ENCODE assay signal across 7 cellular contexts in the genomic region with DNA sequence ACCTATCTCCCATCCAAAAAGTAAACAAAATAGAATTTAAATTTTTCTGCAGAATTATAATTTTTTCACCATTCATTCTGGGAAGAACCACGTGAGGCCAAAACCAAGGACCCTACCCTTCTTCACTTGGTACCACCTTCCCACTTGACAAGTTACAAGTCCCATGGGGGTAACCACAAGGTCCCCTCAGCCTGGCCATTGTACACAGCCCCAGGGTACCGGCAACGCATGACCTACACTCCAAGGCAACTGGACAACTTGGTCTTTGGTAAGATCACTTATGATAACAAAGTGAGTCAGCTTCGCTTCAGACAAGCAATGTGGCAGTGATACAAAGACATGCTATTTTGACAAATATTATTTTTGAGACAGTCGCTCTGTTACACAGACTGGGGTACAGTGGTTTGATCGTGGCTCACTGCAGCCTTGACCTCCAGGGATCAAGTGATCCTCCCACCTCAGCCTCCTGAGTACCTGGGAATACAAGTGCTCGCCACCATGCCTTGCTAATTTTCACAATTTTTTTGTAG.
DNase-seq lines count a peak whose midpoint lies in the region; ATAC-seq and TF ChIP-seq lines count a peak whose summit lies in the region.
"Not testable (repeated sequence)": the region's sequence is repeated elsewhere in the genome, so short reads cannot be mapped to it uniquely, and the experiment has no call there.

No MANE protein-coding gene starts in this region.

- not testable (repeated sequence) for H3K14ac ChIP-seq in trophoblast cell (ENCODE audit: low read length)

- H4K91ac ChIP-seq in trophoblast cell (ENCODE audit: low read depth, low read length), result not testable (repeated sequence)

- not testable (repeated sequence) for H3K4me1 ChIP-seq in right lobe of liver; trophoblast cell (ENCODE audit: control insufficient read depth in 1 of 2, insufficient read depth in 2 of 2, low read length in 2 of 2)

- H3K27me3 ChIP-seq in brain microvascular endothelial cell (replicated peaks); right lobe of liver; trophoblast cell (ENCODE audit: insufficient read depth, low read length): not testable (repeated sequence)

- not testable (repeated sequence) for H3K9ac ChIP-seq in trophoblast cell (ENCODE audit: low read length)

- in situ Hi-C loops in brain microvascular endothelial cell (cut with HindIII; ENCODE audit: low pct_ligation_motif_present, low sequenced_read_pairs), result not testable (repeated sequence)

- H3K4me3 ChIP-seq in brain microvascular endothelial cell (ENCODE audit: low read depth, low read length); right lobe of liver; trophoblast cell (ENCODE audit: low read depth, low read length): not testable (repeated sequence)

- H3K9me3 ChIP-seq in right lobe of liver; trophoblast cell (ENCODE audit: insufficient read depth, low read depth, low read length): not testable (repeated sequence)

- not testable (repeated sequence) for H3K79me2 ChIP-seq in trophoblast cell (ENCODE audit: control insufficient read depth, insufficient read depth, low read length, poor library complexity)

- not testable (repeated sequence) for TF ChIP-seq POLR2A in right lobe of liver (IDR thresholded peaks at IDR 0.05)

- not testable (repeated sequence) for H4K8ac ChIP-seq in trophoblast cell (ENCODE audit: low read depth, low read length)

- H3K27ac ChIP-seq in brain microvascular endothelial cell, result peak overlapping the region; percentile 32
- not testable (repeated sequence) for H3K27ac ChIP-seq in right lobe of liver; trophoblast cell (ENCODE audit: low read depth, low read length)

- DNase-seq in ELR (ENCODE audit: low read depth), result peak; percentile 50
- DNase-seq in M059J (ENCODE audit: low read depth), result peak; percentile 65
- peak; percentile 26 for DNase-seq in amniotic epithelial cell (ENCODE audit: low read depth)
- peak; percentile 67 for DNase-seq in brain microvascular endothelial cell
- DNase-seq in right lobe of liver, result not testable (repeated sequence)
- peak in 1 of 2 donors; percentile 20 for DNase-seq in trophoblast cell

- ATAC-seq in esophagus mucosa, result peak; percentile 25
- ATAC-seq in right lobe of liver, result peak in 3 of 4 donors; percentile 28 to 32 (median 30)

- not testable (repeated sequence) for H2BK5ac ChIP-seq in trophoblast cell (ENCODE audit: low read depth, low read length, poor library complexity)

- not testable (repeated sequence) for H4K12ac ChIP-seq in trophoblast cell (ENCODE audit: low read depth, low read length)

- intact Hi-C loops in right lobe of liver (cut with DNase I), result not testable (repeated sequence)

- not testable (repeated sequence) for H3K36me3 ChIP-seq in brain microvascular endothelial cell (replicated peaks); right lobe of liver
- H3K36me3 ChIP-seq in trophoblast cell (ENCODE audit: control insufficient read depth in 1 of 2, insufficient read depth in 2 of 2, low read length in 2 of 2), result peaks cover 4 to 12% of the 10 kb centered on the region in 2 experiments

- TF ChIP-seq CTCF in brain microvascular endothelial cell (IDR thresholded peaks at IDR 0.05; ENCODE audit: low read depth, low read length, missing control alignments); right lobe of liver (IDR thresholded peaks at IDR 0.05): not testable (repeated sequence)

- H2BK120ac ChIP-seq in trophoblast cell (ENCODE audit: insufficient read depth, low read length, poor library complexity), result not testable (repeated sequence)

- not testable (repeated sequence) for H2AFZ ChIP-seq in trophoblast cell (ENCODE audit: insufficient read depth, low read length, poor library complexity)

- not testable (repeated sequence) for H3K79me1 ChIP-seq in trophoblast cell (ENCODE audit: low read length)

- 97% methylated on average over 2 of the region's 7 CpGs for WGBS in right lobe of liver (ENCODE audit: insufficient coverage, low coverage, low lambda C conversion rate, missing lambda C conversion rate)
- WGBS in trophoblast cell (ENCODE audit: extremely low coverage, insufficient coverage, insufficient read length), result no CpG with 5 or more reads among the region's 7 CpGs

- H2AK5ac ChIP-seq in trophoblast cell (ENCODE audit: low read length), result not testable (repeated sequence)

- H3K4me2 ChIP-seq in trophoblast cell (ENCODE audit: low read length), result not testable (repeated sequence)

- H2BK12ac ChIP-seq in trophoblast cell (ENCODE audit: low read length), result not testable (repeated sequence)

- H3K23ac ChIP-seq in trophoblast cell (ENCODE audit: low read length), result not testable (repeated sequence)

- H3K4ac ChIP-seq in trophoblast cell (ENCODE audit: low read depth, low read length), result peak overlapping the region; percentile 55

- not testable (repeated sequence) for H3K18ac ChIP-seq in trophoblast cell (ENCODE audit: low read length)
